In genomic region chr22:19469421-19469820, GRCh38 we compare ENCODE assay signal across 1 cellular context.
TF ChIP-seq lines count a peak whose summit lies in the region.

No MANE protein-coding gene starts in this region.

TF ChIP-seq in K562, 482 proteins besides CTCF, POLR2A, EP300 and RAD21:
- TF ChIP-seq PCBP2 (IDR thresholded peaks at IDR 0.05; ENCODE audit: low read depth, low read length, poor library complexity, severe bottlenecking) (no peak), ELF2 (CRISPR knock-in tag; IDR thresholded peaks at IDR 0.05) (no peak), KAT2B (IDR thresholded peaks at IDR 0.05; ENCODE audit: low read depth, low read length) (no peak), CAMTA2 (CRISPR knock-in tag; conservative IDR thresholded peaks at IDR 0.05) (no peak), KDM5B (IDR thresholded peaks at IDR 0.05; ENCODE audit: insufficient replicate concordance, low read depth, low read length) (peak; percentile 24), SAFB2 (IDR thresholded peaks at IDR 0.05; ENCODE audit: borderline replicate concordance, low read depth, low read length, severe bottlenecking) (no peak), GTF3C2 (IDR thresholded peaks at IDR 0.05; ENCODE audit: borderline replicate concordance, extremely low read depth, insufficient read length) (no peak), EP400 (IDR thresholded peaks at IDR 0.05) (no peak), ATF7 (IDR thresholded peaks at IDR 0.05) (no peak), USF1 (CRISPR knock-in tag; IDR thresholded peaks at IDR 0.05) (no peak), KLF10 (CRISPR knock-in tag; IDR thresholded peaks at IDR 0.05) (no peak), HMGXB4 (CRISPR knock-in tag; IDR thresholded peaks at IDR 0.05) (no peak), RBBP5 (IDR thresholded peaks at IDR 0.05; ENCODE audit: borderline replicate concordance, insufficient read depth, low read length, poor library complexity, severe bottlenecking) (peak; percentile 15), MEF2D (tag; conservative IDR thresholded peaks at IDR 0.05; ENCODE audit: low read depth) (no peak), ZNF324 (CRISPR knock-in tag; IDR thresholded peaks at IDR 0.05) (no peak), POLR2G (IDR thresholded peaks at IDR 0.05; ENCODE audit: low read depth, low read length) (peak; percentile 26; the same call in 1 of the 2 replicates), MXD1 (CRISPR knock-in tag; IDR thresholded peaks at IDR 0.05; ENCODE audit: borderline replicate concordance, poor library complexity, severe bottlenecking) (no peak), PHTF2 (CRISPR knock-in tag; IDR thresholded peaks at IDR 0.05) (no peak), DNMT1 (IDR thresholded peaks at IDR 0.05) (no peak), ZBTB40 (IDR thresholded peaks at IDR 0.05) (no peak), ZBTB40 (CRISPR knock-in tag; IDR thresholded peaks at IDR 0.05) (0 out of 2 replicates have a peak, but pooled peaks have one; percentile 15), ARID2 (IDR thresholded peaks at IDR 0.05) (no peak), SIN3A (IDR thresholded peaks at IDR 0.05; ENCODE audit: borderline replicate concordance in 2 of 2, control insufficient read depth in 1 of 2, low read depth in 2 of 2, low read length in 2 of 2) (no peak)
